ENCODE assay signal across 1 cellular context in the genomic region with DNA sequence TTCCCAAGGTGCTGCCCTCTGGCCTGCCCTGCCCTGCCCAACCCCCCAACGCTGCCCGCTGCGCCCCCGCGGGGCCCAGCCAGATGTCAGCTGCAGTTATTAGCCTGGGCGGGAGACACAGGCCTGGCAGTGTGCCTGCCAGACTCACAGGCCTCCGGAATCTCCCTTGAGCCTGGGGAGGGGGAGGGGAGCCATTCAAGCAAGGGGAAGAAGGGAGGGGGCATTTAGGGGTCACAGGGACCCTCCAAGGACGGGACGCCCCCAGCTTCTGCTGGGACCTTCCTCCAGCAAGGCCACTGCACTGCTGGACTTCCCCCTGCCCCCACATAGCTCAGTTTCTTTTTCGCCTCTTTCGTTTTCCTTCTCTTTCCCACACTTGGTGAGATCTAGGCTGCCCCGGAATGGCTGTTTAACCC.
TF ChIP-seq lines count a peak whose summit lies in the region.

No MANE protein-coding gene starts in this region.

TF ChIP-seq in HEK293, 187 proteins besides CTCF, POLR2A, EP300 and RAD21 (continued from another document):
- TF ChIP-seq ZSCAN16 (tag by site-specific recombination; IDR thresholded peaks at IDR 0.05) (no peak), ZNF23 (tag by site-specific recombination; IDR thresholded peaks at IDR 0.05; ENCODE audit: borderline replicate concordance) (no peak), ZNF530 (tag by site-specific recombination; IDR thresholded peaks at IDR 0.05; ENCODE audit: low read depth) (no peak), ZNF521 (tag by site-specific recombination; IDR thresholded peaks at IDR 0.05) (no peak), ZBTB21 (tag by site-specific recombination; IDR thresholded peaks at IDR 0.05) (no peak; the same call in 1 of the 2 replicates), ZNF48 (tag by site-specific recombination; IDR thresholded peaks at IDR 0.05) (no peak), ZNF341 (tag by site-specific recombination; IDR thresholded peaks at IDR 0.05; ENCODE audit: low read depth) (no peak), ZEB2 (tag by site-specific recombination; IDR thresholded peaks at IDR 0.05) (0 out of 2 replicates have a peak, but pooled peaks have one; percentile 17), KLF1 (tag by site-specific recombination; IDR thresholded peaks at IDR 0.05) (peak; percentile 67), REPIN1 (tag by site-specific recombination; IDR thresholded peaks at IDR 0.05; ENCODE audit: low read depth) (no peak), ZNF335 (tag by site-specific recombination; conservative IDR thresholded peaks at IDR 0.05) (no peak), ZNF302 (tag by site-specific recombination; IDR thresholded peaks at IDR 0.05; ENCODE audit: low read depth) (no peak), ZNF660 (tag by site-specific recombination; IDR thresholded peaks at IDR 0.05) (no peak), MYNN (tag by site-specific recombination; IDR thresholded peaks at IDR 0.05; ENCODE audit: borderline replicate concordance) (no peak), HOXD13 (CRISPR knock-in tag; IDR thresholded peaks at IDR 0.05; ENCODE audit: borderline replicate concordance) (no peak), ZBTB20 (tag by site-specific recombination; IDR thresholded peaks at IDR 0.05) (no peak; the same call in 1 of the 2 replicates), ZNF610 (tag by site-specific recombination; IDR thresholded peaks at IDR 0.05; ENCODE audit: borderline replicate concordance) (no peak), ZNF202 (tag by site-specific recombination; IDR thresholded peaks at IDR 0.05; ENCODE audit: borderline replicate concordance) (no peak), ZNF239 (tag by site-specific recombination; IDR thresholded peaks at IDR 0.05) (no peak), GFI1B (tag by site-specific recombination; IDR thresholded peaks at IDR 0.05) (no peak), ZFP69B (tag by site-specific recombination; IDR thresholded peaks at IDR 0.05) (no peak), ZNF510 (tag by site-specific recombination; IDR thresholded peaks at IDR 0.05; ENCODE audit: insufficient replicate concordance) (no peak), ZNF292 (tag by site-specific recombination; IDR thresholded peaks at IDR 0.05; ENCODE audit: borderline replicate concordance, low read depth) (no peak), HOXA7 (CRISPR knock-in tag; IDR thresholded peaks at IDR 0.05; ENCODE audit: borderline replicate concordance) (no peak), ZNF133 (tag by site-specific recombination; IDR thresholded peaks at IDR 0.05) (no peak), KLF7 (tag by site-specific recombination; IDR thresholded peaks at IDR 0.05; ENCODE audit: borderline replicate concordance) (no peak; the same call in 1 of the 2 replicates)
- TF ChIP-seq, protein P1, sequence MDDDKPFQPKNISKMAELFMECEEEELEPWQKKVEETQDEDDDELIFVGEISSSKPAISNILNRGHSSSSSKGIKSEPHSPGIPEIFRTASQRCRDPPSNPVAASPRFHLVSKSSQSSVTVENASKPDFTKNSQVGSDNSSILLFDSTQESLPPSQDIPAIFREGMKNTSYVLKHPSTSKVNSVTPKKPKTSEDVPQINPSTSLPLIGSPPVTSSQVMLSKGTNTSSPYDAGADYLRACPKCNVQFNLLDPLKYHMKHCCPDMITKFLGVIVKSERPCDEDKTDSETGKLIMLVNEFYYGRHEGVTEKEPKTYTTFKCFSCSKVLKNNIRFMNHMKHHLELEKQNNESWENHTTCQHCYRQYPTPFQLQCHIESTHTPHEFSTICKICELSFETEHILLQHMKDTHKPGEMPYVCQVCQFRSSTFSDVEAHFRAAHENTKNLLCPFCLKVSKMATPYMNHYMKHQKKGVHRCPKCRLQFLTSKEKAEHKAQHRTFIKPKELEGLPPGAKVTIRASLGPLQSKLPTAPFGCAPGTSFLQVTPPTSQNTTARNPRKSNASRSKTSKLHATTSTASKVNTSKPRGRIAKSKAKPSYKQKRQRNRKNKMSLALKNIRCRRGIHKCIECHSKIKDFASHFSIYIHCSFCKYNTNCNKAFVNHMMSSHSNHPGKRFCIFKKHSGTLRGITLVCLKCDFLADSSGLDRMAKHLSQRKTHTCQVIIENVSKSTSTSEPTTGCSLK (tag by site-specific recombination; IDR thresholded peaks at IDR 0.05) = no peak
- TF ChIP-seq, protein P2, sequence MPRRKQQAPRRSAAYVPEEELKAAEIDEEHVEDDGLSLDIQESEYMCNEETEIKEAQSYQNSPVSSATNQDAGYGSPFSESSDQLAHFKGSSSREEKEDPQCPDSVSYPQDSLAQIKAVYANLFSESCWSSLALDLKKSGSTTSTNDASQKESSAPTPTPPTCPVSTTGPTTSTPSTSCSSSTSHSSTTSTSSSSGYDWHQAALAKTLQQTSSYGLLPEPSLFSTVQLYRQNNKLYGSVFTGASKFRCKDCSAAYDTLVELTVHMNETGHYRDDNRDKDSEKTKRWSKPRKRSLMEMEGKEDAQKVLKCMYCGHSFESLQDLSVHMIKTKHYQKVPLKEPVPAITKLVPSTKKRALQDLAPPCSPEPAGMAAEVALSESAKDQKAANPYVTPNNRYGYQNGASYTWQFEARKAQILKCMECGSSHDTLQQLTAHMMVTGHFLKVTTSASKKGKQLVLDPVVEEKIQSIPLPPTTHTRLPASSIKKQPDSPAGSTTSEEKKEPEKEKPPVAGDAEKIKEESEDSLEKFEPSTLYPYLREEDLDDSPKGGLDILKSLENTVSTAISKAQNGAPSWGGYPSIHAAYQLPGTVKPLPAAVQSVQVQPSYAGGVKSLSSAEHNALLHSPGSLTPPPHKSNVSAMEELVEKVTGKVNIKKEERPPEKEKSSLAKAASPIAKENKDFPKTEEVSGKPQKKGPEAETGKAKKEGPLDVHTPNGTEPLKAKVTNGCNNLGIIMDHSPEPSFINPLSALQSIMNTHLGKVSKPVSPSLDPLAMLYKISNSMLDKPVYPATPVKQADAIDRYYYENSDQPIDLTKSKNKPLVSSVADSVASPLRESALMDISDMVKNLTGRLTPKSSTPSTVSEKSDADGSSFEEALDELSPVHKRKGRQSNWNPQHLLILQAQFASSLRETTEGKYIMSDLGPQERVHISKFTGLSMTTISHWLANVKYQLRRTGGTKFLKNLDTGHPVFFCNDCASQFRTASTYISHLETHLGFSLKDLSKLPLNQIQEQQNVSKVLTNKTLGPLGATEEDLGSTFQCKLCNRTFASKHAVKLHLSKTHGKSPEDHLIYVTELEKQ (tag by site-specific recombination; IDR thresholded peaks at IDR 0.05; ENCODE audit: borderline replicate concordance) = peak; percentile 59; the same call in 1 of the 2 replicates
- TF ChIP-seq, protein P3, sequence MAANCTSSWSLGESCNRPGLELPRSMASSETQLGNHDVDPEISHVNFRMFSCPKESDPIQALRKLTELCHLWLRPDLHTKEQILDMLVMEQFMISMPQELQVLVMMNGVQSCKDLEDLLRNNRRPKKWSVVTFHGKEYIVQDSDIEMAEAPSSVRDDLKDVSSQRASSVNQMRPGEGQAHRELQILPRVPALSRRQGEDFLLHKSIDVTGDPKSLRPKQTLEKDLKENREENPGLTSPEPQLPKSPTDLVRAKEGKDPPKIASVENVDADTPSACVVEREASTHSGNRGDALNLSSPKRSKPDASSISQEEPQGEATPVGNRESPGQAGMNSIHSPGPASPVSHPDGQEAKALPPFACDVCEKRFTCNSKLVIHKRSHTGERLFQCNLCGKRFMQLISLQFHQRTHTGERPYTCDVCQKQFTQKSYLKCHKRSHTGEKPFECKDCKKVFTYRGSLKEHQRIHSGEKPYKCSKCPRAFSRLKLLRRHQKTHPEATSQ (tag by site-specific recombination; IDR thresholded peaks at IDR 0.05) = no peak
- TF ChIP-seq, protein P4, sequence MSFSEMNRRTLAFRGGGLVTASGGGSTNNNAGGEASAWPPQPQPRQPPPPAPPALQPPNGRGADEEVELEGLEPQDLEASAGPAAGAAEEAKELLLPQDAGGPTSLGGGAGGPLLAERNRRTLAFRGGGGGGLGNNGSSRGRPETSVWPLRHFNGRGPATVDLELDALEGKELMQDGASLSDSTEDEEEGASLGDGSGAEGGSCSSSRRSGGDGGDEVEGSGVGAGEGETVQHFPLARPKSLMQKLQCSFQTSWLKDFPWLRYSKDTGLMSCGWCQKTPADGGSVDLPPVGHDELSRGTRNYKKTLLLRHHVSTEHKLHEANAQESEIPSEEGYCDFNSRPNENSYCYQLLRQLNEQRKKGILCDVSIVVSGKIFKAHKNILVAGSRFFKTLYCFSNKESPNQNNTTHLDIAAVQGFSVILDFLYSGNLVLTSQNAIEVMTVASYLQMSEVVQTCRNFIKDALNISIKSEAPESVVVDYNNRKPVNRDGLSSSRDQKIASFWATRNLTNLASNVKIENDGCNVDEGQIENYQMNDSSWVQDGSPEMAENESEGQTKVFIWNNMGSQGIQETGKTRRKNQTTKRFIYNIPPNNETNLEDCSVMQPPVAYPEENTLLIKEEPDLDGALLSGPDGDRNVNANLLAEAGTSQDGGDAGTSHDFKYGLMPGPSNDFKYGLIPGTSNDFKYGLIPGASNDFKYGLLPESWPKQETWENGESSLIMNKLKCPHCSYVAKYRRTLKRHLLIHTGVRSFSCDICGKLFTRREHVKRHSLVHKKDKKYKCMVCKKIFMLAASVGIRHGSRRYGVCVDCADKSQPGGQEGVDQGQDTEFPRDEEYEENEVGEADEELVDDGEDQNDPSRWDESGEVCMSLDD (tag by site-specific recombination; IDR thresholded peaks at IDR 0.05) = no peak
- TF ChIP-seq, protein P5, sequence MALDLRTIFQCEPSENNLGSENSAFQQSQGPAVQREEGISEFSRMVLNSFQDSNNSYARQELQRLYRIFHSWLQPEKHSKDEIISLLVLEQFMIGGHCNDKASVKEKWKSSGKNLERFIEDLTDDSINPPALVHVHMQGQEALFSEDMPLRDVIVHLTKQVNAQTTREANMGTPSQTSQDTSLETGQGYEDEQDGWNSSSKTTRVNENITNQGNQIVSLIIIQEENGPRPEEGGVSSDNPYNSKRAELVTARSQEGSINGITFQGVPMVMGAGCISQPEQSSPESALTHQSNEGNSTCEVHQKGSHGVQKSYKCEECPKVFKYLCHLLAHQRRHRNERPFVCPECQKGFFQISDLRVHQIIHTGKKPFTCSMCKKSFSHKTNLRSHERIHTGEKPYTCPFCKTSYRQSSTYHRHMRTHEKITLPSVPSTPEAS (tag by site-specific recombination; IDR thresholded peaks at IDR 0.05) = no peak
- TF ChIP-seq, protein P6, sequence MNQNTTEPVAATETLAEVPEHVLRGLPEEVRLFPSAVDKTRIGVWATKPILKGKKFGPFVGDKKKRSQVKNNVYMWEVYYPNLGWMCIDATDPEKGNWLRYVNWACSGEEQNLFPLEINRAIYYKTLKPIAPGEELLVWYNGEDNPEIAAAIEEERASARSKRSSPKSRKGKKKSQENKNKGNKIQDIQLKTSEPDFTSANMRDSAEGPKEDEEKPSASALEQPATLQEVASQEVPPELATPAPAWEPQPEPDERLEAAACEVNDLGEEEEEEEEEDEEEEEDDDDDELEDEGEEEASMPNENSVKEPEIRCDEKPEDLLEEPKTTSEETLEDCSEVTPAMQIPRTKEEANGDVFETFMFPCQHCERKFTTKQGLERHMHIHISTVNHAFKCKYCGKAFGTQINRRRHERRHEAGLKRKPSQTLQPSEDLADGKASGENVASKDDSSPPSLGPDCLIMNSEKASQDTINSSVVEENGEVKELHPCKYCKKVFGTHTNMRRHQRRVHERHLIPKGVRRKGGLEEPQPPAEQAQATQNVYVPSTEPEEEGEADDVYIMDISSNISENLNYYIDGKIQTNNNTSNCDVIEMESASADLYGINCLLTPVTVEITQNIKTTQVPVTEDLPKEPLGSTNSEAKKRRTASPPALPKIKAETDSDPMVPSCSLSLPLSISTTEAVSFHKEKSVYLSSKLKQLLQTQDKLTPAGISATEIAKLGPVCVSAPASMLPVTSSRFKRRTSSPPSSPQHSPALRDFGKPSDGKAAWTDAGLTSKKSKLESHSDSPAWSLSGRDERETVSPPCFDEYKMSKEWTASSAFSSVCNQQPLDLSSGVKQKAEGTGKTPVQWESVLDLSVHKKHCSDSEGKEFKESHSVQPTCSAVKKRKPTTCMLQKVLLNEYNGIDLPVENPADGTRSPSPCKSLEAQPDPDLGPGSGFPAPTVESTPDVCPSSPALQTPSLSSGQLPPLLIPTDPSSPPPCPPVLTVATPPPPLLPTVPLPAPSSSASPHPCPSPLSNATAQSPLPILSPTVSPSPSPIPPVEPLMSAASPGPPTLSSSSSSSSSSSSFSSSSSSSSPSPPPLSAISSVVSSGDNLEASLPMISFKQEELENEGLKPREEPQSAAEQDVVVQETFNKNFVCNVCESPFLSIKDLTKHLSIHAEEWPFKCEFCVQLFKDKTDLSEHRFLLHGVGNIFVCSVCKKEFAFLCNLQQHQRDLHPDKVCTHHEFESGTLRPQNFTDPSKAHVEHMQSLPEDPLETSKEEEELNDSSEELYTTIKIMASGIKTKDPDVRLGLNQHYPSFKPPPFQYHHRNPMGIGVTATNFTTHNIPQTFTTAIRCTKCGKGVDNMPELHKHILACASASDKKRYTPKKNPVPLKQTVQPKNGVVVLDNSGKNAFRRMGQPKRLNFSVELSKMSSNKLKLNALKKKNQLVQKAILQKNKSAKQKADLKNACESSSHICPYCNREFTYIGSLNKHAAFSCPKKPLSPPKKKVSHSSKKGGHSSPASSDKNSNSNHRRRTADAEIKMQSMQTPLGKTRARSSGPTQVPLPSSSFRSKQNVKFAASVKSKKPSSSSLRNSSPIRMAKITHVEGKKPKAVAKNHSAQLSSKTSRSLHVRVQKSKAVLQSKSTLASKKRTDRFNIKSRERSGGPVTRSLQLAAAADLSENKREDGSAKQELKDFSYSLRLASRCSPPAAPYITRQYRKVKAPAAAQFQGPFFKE (tag by site-specific recombination; IDR thresholded peaks at IDR 0.05; ENCODE audit: borderline replicate concordance) = no peak
- TF ChIP-seq, protein P7, sequence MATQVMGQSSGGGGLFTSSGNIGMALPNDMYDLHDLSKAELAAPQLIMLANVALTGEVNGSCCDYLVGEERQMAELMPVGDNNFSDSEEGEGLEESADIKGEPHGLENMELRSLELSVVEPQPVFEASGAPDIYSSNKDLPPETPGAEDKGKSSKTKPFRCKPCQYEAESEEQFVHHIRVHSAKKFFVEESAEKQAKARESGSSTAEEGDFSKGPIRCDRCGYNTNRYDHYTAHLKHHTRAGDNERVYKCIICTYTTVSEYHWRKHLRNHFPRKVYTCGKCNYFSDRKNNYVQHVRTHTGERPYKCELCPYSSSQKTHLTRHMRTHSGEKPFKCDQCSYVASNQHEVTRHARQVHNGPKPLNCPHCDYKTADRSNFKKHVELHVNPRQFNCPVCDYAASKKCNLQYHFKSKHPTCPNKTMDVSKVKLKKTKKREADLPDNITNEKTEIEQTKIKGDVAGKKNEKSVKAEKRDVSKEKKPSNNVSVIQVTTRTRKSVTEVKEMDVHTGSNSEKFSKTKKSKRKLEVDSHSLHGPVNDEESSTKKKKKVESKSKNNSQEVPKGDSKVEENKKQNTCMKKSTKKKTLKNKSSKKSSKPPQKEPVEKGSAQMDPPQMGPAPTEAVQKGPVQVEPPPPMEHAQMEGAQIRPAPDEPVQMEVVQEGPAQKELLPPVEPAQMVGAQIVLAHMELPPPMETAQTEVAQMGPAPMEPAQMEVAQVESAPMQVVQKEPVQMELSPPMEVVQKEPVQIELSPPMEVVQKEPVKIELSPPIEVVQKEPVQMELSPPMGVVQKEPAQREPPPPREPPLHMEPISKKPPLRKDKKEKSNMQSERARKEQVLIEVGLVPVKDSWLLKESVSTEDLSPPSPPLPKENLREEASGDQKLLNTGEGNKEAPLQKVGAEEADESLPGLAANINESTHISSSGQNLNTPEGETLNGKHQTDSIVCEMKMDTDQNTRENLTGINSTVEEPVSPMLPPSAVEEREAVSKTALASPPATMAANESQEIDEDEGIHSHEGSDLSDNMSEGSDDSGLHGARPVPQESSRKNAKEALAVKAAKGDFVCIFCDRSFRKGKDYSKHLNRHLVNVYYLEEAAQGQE (tag by site-specific recombination; IDR thresholded peaks at IDR 0.05) = no peak
- TF ChIP-seq, protein P8, sequence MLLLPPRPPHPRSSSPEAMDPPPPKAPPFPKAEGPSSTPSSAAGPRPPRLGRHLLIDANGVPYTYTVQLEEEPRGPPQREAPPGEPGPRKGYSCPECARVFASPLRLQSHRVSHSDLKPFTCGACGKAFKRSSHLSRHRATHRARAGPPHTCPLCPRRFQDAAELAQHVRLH (tag by site-specific recombination; IDR thresholded peaks at IDR 0.05) = no peak
